Comparison of ENCODE assay signal across 27 cellular contexts in genomic region chr17:55570360-55570759, GRCh38. TPM values are rescaled to one million over a fixed set of nuclear protein-coding genes. Genes with fewer than 3 reads are reported as not detected.
"Had no signal": no experiment of that assay in that cellular context is flagged by ENCODE, and none has a peak within 500 bp of the region (broad histone marks: within the 10 kb centered on the region; RNA-seq: fewer than 3 reads in every experiment).

No MANE protein-coding gene starts in this region.

- H3K4me3 ChIP-seq: gastroesophageal sphincter, mucosa of descending colon, neural progenitor cell, sigmoid colon, testis, uterus had no signal

- ATAC-seq: activated naive CD4-positive, alpha-beta T cell treated with anti-CD3 and anti-CD28 coated beads, Interleukin-2, amount 50 U/mL, for 72 hours; esophagus mucosa; gastroesophageal sphincter; left colon; mucosa of descending colon; naive thymus-derived CD4-positive, alpha-beta T cell; stimulated activated naive B cell treated with anti-CD40 and anti-IgM and Interleukin-4, amounts not matched to agents 10 μg/mL and 1 μg/mL and 100 μg/mL, for 72 hours had no signal

- H2AFZ ChIP-seq: neural progenitor cell had no signal

- DNase-seq: activated T-cell treated with anti-CD3 and anti-CD28 coated beads, Interleukin-2, amount 50 U/mL, for 1 hour; aorta; caudate nucleus; dermis blood vessel endothelial cell; effector memory CD4-positive, alpha-beta T cell; head of caudate nucleus; left colon; mesendoderm; mucosa of descending colon; naive thymus-derived CD4-positive, alpha-beta T cell; sigmoid colon; stimulated activated CD4-positive, alpha-beta T cell treated with anti-CD3 and anti-CD28 coated beads, Interleukin-2, amount 100 ng/mL, for 48 hours; stimulated activated CD8-positive, alpha-beta memory T cell treated with anti-CD3 and anti-CD28 coated beads, Interleukin-4, amount 100 ng/mL, for 48 hours; stimulated activated naive B cell treated with anti-CD40 and anti-IgM and Interleukin-4, amounts not matched to agents 10 μg/mL and 1 μg/mL and 100 μg/mL, for 72 hours; testis; trophoblast cell; uterus had no signal

- H3K27ac ChIP-seq: gastroesophageal sphincter, neural progenitor cell, sigmoid colon, testis, uterus had no signal

- H3K9me3 ChIP-seq: gastroesophageal sphincter, mucosa of descending colon, sigmoid colon, testis, uterus had no signal

- H3K9ac ChIP-seq: neural progenitor cell had no signal

- H3K36me3 ChIP-seq: gastroesophageal sphincter, neural progenitor cell, sigmoid colon, uterus had no signal

- H3K4me1 ChIP-seq: neural progenitor cell, uterus had no signal

- H3K4me2 ChIP-seq: neural progenitor cell had no signal

- H3K27me3 ChIP-seq: gastroesophageal sphincter, neural progenitor cell, sigmoid colon, testis, uterus had no signal

RNA-seq across cellular contexts. Expression of gene SMIM36, which starts 59.1 kb away (rescaled TPM):
- total RNA-seq: activated naive CD4-positive, alpha-beta T cell treated with anti-CD3 and anti-CD28 coated beads, Interleukin-2, amount 50 U/mL, for 72 hours; aorta; dermis blood vessel endothelial cell; endothelial cell of umbilical vein; esophagus mucosa; gastroesophageal sphincter; left colon; lower leg skin; mucosa of descending colon; naive thymus-derived CD4-positive, alpha-beta T cell; osteoblast; posterior vena cava; renal cortical epithelial cell; sigmoid colon; uterus had no signal
- polyA plus RNA-seq: adipose tissue; aorta; endothelial cell of umbilical vein; naive thymus-derived CD4-positive, alpha-beta T cell; sigmoid colon had no signal
